1 cellular context compared by ENCODE assay signal in the genomic region with DNA sequence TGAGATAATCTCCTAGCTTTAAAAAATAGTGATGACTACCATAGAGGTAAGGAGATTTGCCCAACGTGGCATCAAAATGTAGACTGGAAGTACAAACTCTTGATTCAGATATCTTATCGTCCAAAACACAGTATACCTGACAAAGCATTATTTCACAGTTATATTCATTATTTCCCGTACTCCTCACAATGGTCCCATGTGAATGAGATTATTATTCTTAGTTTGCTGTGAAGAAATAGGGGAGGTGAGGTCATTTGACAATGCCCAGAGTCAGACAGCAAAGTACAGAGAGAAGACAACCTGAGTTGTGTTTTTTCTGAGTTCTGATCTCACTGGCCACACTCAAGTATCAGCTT.
TF ChIP-seq lines count a peak whose summit lies in the region.

No MANE protein-coding gene starts in this region.

TF ChIP-seq in K562, 482 proteins besides CTCF, POLR2A, EP300 and RAD21 (continues in another document):
- no peak for TF ChIP-seq YY1 (IDR thresholded peaks at IDR 0.05; ENCODE audit: borderline replicate concordance in 1 of 3, control insufficient read depth in 1 of 3, extremely low read depth in 1 of 3, insufficient read depth in 3 of 3, insufficient read length in 1 of 3, insufficient replicate concordance in 2 of 3, low read depth in 1 of 3, low read length in 2 of 3)
- TF ChIP-seq HIVEP1 (CRISPR knock-in tag; IDR thresholded peaks at IDR 0.05): no peak
- TF ChIP-seq NCOA6 (IDR thresholded peaks at IDR 0.05): peak; percentile 39; the same call in 1 of the 2 replicates
- 0 out of 2 replicates have a peak, but pooled peaks have one; percentile 5 for TF ChIP-seq ZNF592 (IDR thresholded peaks at IDR 0.05)
- no peak for TF ChIP-seq ZNF134 (CRISPR knock-in tag; conservative IDR thresholded peaks at IDR 0.05)
- TF ChIP-seq GATA2 (CRISPR knock-in tag; IDR thresholded peaks at IDR 0.05): no peak
- no peak for TF ChIP-seq ZNF146 (CRISPR knock-in tag; IDR thresholded peaks at IDR 0.05; ENCODE audit: unreplicated experiment)
- no peak for TF ChIP-seq ZNF507 (tag; conservative IDR thresholded peaks at IDR 0.05)
- TF ChIP-seq, protein P1, sequence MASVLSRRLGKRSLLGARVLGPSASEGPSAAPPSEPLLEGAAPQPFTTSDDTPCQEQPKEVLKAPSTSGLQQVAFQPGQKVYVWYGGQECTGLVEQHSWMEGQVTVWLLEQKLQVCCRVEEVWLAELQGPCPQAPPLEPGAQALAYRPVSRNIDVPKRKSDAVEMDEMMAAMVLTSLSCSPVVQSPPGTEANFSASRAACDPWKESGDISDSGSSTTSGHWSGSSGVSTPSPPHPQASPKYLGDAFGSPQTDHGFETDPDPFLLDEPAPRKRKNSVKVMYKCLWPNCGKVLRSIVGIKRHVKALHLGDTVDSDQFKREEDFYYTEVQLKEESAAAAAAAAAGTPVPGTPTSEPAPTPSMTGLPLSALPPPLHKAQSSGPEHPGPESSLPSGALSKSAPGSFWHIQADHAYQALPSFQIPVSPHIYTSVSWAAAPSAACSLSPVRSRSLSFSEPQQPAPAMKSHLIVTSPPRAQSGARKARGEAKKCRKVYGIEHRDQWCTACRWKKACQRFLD (CRISPR knock-in tag; IDR thresholded peaks at IDR 0.05): 0 out of 2 replicates have a peak, but pooled peaks have one; percentile 25
- no peak for TF ChIP-seq TBL1XR1 (IDR thresholded peaks at IDR 0.05; ENCODE audit: low read length in 2 of 2)
- TF ChIP-seq AFF4 (CRISPR knock-in tag; IDR thresholded peaks at IDR 0.05): no peak
- TF ChIP-seq, protein P2, sequence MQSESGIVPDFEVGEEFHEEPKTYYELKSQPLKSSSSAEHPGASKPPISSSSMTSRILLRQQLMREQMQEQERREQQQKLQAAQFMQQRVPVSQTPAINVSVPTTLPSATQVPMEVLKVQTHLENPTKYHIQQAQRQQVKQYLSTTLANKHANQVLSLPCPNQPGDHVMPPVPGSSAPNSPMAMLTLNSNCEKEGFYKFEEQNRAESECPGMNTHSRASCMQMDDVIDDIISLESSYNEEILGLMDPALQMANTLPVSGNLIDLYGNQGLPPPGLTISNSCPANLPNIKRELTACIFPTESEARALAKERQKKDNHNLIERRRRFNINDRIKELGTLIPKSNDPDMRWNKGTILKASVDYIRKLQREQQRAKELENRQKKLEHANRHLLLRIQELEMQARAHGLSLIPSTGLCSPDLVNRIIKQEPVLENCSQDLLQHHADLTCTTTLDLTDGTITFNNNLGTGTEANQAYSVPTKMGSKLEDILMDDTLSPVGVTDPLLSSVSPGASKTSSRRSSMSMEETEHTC (IDR thresholded peaks at IDR 0.05): no peak
- TF ChIP-seq CBX3 (IDR thresholded peaks at IDR 0.05; ENCODE audit: borderline replicate concordance in 1 of 2, low read length in 2 of 2): no peak
- TF ChIP-seq NFIC (IDR thresholded peaks at IDR 0.05): no peak
- no peak for TF ChIP-seq MTA1 (IDR thresholded peaks at IDR 0.05; ENCODE audit: borderline replicate concordance)
- TF ChIP-seq SAP30 (IDR thresholded peaks at IDR 0.05; ENCODE audit: borderline replicate concordance, insufficient read depth, low read depth, low read length, poor library complexity, severe bottlenecking): no peak
- no peak for TF ChIP-seq ETS2 (tag; IDR thresholded peaks at IDR 0.05; ENCODE audit: borderline replicate concordance, poor library complexity, severe bottlenecking)
- TF ChIP-seq, protein P3, sequence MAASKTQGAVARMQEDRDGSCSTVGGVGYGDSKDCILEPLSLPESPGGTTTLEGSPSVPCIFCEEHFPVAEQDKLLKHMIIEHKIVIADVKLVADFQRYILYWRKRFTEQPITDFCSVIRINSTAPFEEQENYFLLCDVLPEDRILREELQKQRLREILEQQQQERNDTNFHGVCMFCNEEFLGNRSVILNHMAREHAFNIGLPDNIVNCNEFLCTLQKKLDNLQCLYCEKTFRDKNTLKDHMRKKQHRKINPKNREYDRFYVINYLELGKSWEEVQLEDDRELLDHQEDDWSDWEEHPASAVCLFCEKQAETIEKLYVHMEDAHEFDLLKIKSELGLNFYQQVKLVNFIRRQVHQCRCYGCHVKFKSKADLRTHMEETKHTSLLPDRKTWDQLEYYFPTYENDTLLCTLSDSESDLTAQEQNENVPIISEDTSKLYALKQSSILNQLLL (CRISPR knock-in tag; IDR thresholded peaks at IDR 0.05; ENCODE audit: borderline replicate concordance): no peak
- TF ChIP-seq HMG20A (CRISPR knock-in tag; conservative IDR thresholded peaks at IDR 0.05): no peak
- no peak for TF ChIP-seq USF1 (CRISPR knock-in tag; IDR thresholded peaks at IDR 0.05)
- TF ChIP-seq BRD9 (IDR thresholded peaks at IDR 0.05; ENCODE audit: low read depth, partially characterized antibody): no peak
- no peak for TF ChIP-seq CLOCK (CRISPR knock-in tag; IDR thresholded peaks at IDR 0.05; ENCODE audit: borderline replicate concordance)
- TF ChIP-seq MXD1 (CRISPR knock-in tag; IDR thresholded peaks at IDR 0.05; ENCODE audit: borderline replicate concordance, poor library complexity, severe bottlenecking): no peak
- TF ChIP-seq MECOM (CRISPR knock-in tag; IDR thresholded peaks at IDR 0.05): no peak
- TF ChIP-seq HNRNPLL (IDR thresholded peaks at IDR 0.05; ENCODE audit: low read depth, low read length, poor library complexity, severe bottlenecking): no peak
